Comparison of ENCODE assay signal across 1 cellular context in the genomic region with DNA sequence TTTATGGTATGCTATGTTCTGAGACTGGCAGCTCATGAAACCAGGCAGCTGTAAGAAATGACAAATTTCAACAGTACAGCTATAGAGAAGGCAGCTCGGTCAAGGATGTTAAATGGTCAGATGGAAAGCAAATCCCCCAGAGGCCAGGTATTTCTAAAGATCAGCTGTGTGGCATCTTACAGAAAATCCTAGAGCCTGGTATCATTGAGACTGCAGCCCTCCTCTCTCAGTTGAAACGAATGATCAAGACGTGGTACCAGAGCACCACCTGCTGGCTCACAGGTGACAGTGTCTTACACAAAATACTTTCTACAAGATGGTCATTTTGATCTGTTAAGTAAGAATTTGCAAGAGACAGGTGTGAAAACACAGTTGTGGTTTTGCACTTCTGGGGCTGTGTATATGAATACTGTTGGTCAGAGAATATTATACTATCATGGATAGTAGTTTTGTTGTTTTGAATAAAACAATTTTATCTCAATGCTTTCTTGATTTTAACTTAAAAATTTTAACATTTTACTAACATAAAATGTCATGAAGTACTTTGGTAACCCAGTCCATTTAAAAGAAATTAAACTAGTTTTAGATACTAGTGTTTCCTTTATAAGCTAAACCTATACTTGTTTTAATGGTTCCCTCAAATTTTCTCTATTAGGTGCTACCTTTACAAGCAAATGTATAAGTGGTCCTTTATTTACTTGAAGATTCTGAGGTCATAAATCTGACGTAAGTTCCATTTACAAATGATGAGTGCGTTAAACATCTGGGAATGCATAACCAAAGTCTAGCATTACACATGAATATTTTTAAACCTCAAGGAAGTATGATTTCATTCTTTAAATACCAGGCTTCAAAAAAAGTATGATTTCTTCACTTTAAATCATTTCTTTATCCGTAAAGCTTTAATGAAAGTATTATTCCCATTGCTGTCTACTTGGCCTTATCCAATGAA.
A peak's percentile ranks its signal among the peaks of the same experiment; 100 is the strongest.
TF ChIP-seq lines count a peak whose summit lies in the region.

No MANE protein-coding gene starts in this region.

TF ChIP-seq in SK-N-SH, 30 proteins besides CTCF, POLR2A, EP300 and RAD21:
- TF ChIP-seq, protein P1, sequence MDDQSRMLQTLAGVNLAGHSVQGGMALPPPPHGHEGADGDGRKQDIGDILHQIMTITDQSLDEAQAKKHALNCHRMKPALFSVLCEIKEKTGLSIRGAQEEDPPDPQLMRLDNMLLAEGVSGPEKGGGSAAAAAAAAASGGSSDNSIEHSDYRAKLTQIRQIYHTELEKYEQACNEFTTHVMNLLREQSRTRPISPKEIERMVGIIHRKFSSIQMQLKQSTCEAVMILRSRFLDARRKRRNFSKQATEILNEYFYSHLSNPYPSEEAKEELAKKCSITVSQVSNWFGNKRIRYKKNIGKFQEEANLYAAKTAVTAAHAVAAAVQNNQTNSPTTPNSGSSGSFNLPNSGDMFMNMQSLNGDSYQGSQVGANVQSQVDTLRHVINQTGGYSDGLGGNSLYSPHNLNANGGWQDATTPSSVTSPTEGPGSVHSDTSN (IDR thresholded peaks at IDR 0.05) = peak; percentile 63
- no peak for TF ChIP-seq RFX5 (IDR thresholded peaks at IDR 0.05; ENCODE audit: low read length)
- TF ChIP-seq TCF12 (IDR thresholded peaks at IDR 0.05) = peak; percentile 81; the same call in 1 of the 2 replicates
- TF ChIP-seq POLR2AphosphoS5 (IDR thresholded peaks at IDR 0.05; ENCODE audit: low read depth, low read length) = peak; percentile 39; the same call in 1 of the 2 replicates
- peak; percentile 43; the same call in 1 of the 2 replicates for TF ChIP-seq TEAD4 (IDR thresholded peaks at IDR 0.05; ENCODE audit: borderline replicate concordance, insufficient read depth)
- TF ChIP-seq MEF2A (IDR thresholded peaks at IDR 0.05; ENCODE audit: borderline replicate concordance, low read depth) = peak; percentile 65; the same call in 1 of the 2 replicates
- no peak for TF ChIP-seq RXRA (IDR thresholded peaks at IDR 0.05; ENCODE audit: borderline replicate concordance, low read depth)
- TF ChIP-seq SIN3A (IDR thresholded peaks at IDR 0.05; ENCODE audit: borderline replicate concordance, low read depth, low read length) = no peak
- TF ChIP-seq SMC3 (IDR thresholded peaks at IDR 0.05; ENCODE audit: low read depth, low read length) = peak; percentile 99
- TF ChIP-seq, protein P2, sequence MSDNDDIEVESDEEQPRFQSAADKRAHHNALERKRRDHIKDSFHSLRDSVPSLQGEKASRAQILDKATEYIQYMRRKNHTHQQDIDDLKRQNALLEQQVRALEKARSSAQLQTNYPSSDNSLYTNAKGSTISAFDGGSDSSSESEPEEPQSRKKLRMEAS (IDR thresholded peaks at IDR 0.05; ENCODE audit: low read depth) = 0 out of 2 replicates have a peak, but pooled peaks have one; percentile 11
- TF ChIP-seq JUND (IDR thresholded peaks at IDR 0.05) = peak; percentile 39; the same call in 1 of the 2 replicates
- TF ChIP-seq RCOR1 (IDR thresholded peaks at IDR 0.05; ENCODE audit: low read length) = peak; percentile 52; the same call in 1 of the 2 replicates
- peak; percentile 59 for TF ChIP-seq CHD2 (IDR thresholded peaks at IDR 0.05; ENCODE audit: low read length, partially characterized antibody)
- no peak for TF ChIP-seq EZH2phosphoT487 (IDR thresholded peaks at IDR 0.05; ENCODE audit: borderline replicate concordance, low read depth)
- TF ChIP-seq NFIC (IDR thresholded peaks at IDR 0.05; ENCODE audit: borderline replicate concordance) = 0 out of 2 replicates have a peak, but pooled peaks have one; percentile 2
- peak; percentile 57; the same call in 1 of the 2 replicates for TF ChIP-seq FOSL2 (IDR thresholded peaks at IDR 0.05; ENCODE audit: borderline replicate concordance, low read depth)
- TF ChIP-seq ELF1 (IDR thresholded peaks at IDR 0.05) = peak; percentile 3; the same call in 1 of the 2 replicates
- TF ChIP-seq, protein P3, sequence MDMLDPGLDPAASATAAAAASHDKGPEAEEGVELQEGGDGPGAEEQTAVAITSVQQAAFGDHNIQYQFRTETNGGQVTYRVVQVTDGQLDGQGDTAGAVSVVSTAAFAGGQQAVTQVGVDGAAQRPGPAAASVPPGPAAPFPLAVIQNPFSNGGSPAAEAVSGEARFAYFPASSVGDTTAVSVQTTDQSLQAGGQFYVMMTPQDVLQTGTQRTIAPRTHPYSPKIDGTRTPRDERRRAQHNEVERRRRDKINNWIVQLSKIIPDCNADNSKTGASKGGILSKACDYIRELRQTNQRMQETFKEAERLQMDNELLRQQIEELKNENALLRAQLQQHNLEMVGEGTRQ (IDR thresholded peaks at IDR 0.05; ENCODE audit: borderline replicate concordance, low read depth, low read length) = no peak
